14 cellular contexts compared by ENCODE assay signal in genomic region chr4:145909773-145910172, GRCh38. TPM values are rescaled to one million over a fixed set of nuclear protein-coding genes. Genes with fewer than 3 reads are reported as not detected.
DNase-seq lines count a peak whose midpoint lies in the region; ATAC-seq, FAIRE-seq and TF ChIP-seq lines count a peak whose summit lies in the region.
"Had no signal": no experiment of that assay in that cellular context is flagged by ENCODE, and none has a peak within 500 bp of the region (broad histone marks: within the 10 kb centered on the region; RNA-seq: fewer than 3 reads in every experiment).

No MANE protein-coding gene starts in this region.

- TF ChIP-seq EP300 in GM12878 (IDR thresholded peaks at IDR 0.05; ENCODE audit: borderline replicate concordance in 1 of 2, control insufficient read depth in 1 of 2, low read depth in 2 of 2, low read length in 2 of 2), result no peak

- peaks cover 5% of the 10 kb centered on the region; the same call in 1 of the 2 replicates for H3K4me1 ChIP-seq in GM12878 (ENCODE audit: control insufficient read depth, insufficient read depth, low read length)
- H3K4me1 ChIP-seq in iPS-15b (ENCODE audit: control insufficient read depth, insufficient read depth, low read length), result peaks cover 35% of the 10 kb centered on the region
- peaks cover 24 to 32% (median 31%) of the 10 kb centered on the region in 3 donors for H3K4me1 ChIP-seq in skeletal muscle tissue (ENCODE audit: control insufficient read depth in 3 of 3, insufficient read depth in 3 of 3, low read length in 3 of 3)

- no peak for FAIRE-seq in GM12878 (lab: Jason Lieb, UNC)
- FAIRE-seq: D721Med had no signal

- no peaks in the 10 kb centered on the region for H4K20me1 ChIP-seq in GM12878 (ENCODE audit: control insufficient read depth, insufficient read depth)

- TF ChIP-seq CTCF in GM12878 (IDR thresholded peaks at IDR 0.05 in 2 of 3, conservative IDR thresholded peaks at IDR 0.05 in 1 of 3; ENCODE audit: control insufficient read depth in 2 of 3, extremely low read depth in 1 of 3, insufficient read depth in 1 of 3, low read depth in 3 of 3, low read length in 3 of 3), result no peak

- peaks cover 0 to 3% of the 10 kb centered on the region in 2 experiments; a peak in 3 of 4 replicates for H3K36me3 ChIP-seq in GM12878 (ENCODE audit: control insufficient read depth in 2 of 2, insufficient read depth in 2 of 2, low read length in 1 of 2)
- no peaks in the 10 kb centered on the region for H3K36me3 ChIP-seq in iPS-15b (ENCODE audit: control insufficient read depth, insufficient read depth, low read length)
- no peaks in the 10 kb centered on the region for H3K36me3 ChIP-seq in skeletal muscle tissue (ENCODE audit: control insufficient read depth in 3 of 3, insufficient read depth in 3 of 3, low read length in 3 of 3)
- H3K36me3 ChIP-seq: HAP-1, tibial artery had no signal

- no peak overlapping the region for H3K9ac ChIP-seq in GM12878 (ENCODE audit: control insufficient read depth, insufficient read depth, low read length)
- no peak overlapping the region for H3K9ac ChIP-seq in iPS-15b (ENCODE audit: low read depth, low read length)
- peak overlapping the region; percentile 55 to 60 (median 58) for H3K9ac ChIP-seq in skeletal muscle tissue (ENCODE audit: low read depth in 1 of 3, low read length in 3 of 3)

- RAD21 ChIA-PET in GM12878 (lab: Charles Lee; ENCODE audit: unreplicated experiment), result no interaction called here

- in situ Hi-C loops in GM12878 (cut with MboI), result no loop called here

- H3K4me3 ChIP-seq in GM12878, result no peak overlapping the region
- peak overlapping the region; percentile 12 for H3K4me3 ChIP-seq in iPS-15b (ENCODE audit: low read depth, low read length)
- H3K4me3 ChIP-seq in skeletal muscle tissue (ENCODE audit: low read length in 3 of 3), result peak overlapping the region; percentile 62 to 74 (median 66)
- H3K4me3 ChIP-seq: HAP-1 had no signal

- ATAC-seq in GM19035 (IDR thresholded peaks at IDR 0.05; ENCODE audit: unreplicated experiment) (peak; percentile 36), GM12878 (no peak)

- no TSS peak for BruUV-seq in GM12878 (replicated peaks; lab: Mats Ljungman, UMichigan)

- POLR2A ChIA-PET in GM12878 (lab: Charles Lee), result interaction anchor here (0.9 kb wide), 1 partner anchor 23 kb away, joined by 3 read pairs; no protein-coding TSS in a partner anchor

- SMC1A ChIA-PET in GM12878 (lab: Charles Lee; ENCODE audit: uncharacterized antibody, unreplicated experiment), result interaction anchor here (4.0 kb wide), 1 partner anchor 14 kb away, joined by 14 read pairs; no protein-coding TSS in a partner anchor

- DNase-seq in GM12878 (ENCODE audit: low read depth, low spot score), result no peak
- no peak for DNase-seq in NCI-H2107 (lab: John Stamatoyannopoulos, UW)
- DNase-seq in central memory CD4-positive, alpha-beta T cell, result no peak
- no peak for DNase-seq in NCI-H345 treated with DMSO at 0.1 percent for 48 hours (lab: John Stamatoyannopoulos, UW; ENCODE audit: unreplicated experiment)
- DNase-seq in NCI-H526 (lab: John Stamatoyannopoulos, UW), result no peak
- DNase-seq: activated CD4-positive, alpha-beta T cell treated with anti-CD3 and anti-CD28 coated beads, Interleukin-2, amount 50 U/mL, for 48 hours; NCI-H187; stimulated activated CD4-positive, alpha-beta T cell treated with anti-CD3 and anti-CD28 coated beads, Interleukin-1b, Interleukin-23, amount 100 ng/mL, for 48 hours; tibial artery had no signal

- no peak overlapping the region for H3K27ac ChIP-seq in GM12878 (ENCODE audit: control insufficient read depth, insufficient read depth)
- peak overlapping the region; percentile 36 for H3K27ac ChIP-seq in skeletal muscle tissue (ENCODE audit: low read depth, low read length)
- H3K27ac ChIP-seq: tibial artery had no signal

- intact Hi-C loops in GM12878 (cut with micrococcal nuclease; ENCODE audit: unreplicated experiment), result no loop called here

- no peak for TF ChIP-seq RAD21 in GM12878 (IDR thresholded peaks at IDR 0.05; ENCODE audit: insufficient read depth, low read depth, low read length)

- H3K27me3 ChIP-seq in GM12878 (replicated peaks in 1 of 2; ENCODE audit: control insufficient read depth in 2 of 2, insufficient read depth in 2 of 2, low read length in 1 of 2) (no peaks in the 10 kb centered on the region), iPS-15b (ENCODE audit: control insufficient read depth, insufficient read depth, low read length) (no peaks in the 10 kb centered on the region), skeletal muscle tissue (ENCODE audit: control insufficient read depth in 3 of 3, insufficient read depth in 3 of 3, low read length in 3 of 3) (no peaks in the 10 kb centered on the region)
- H3K27me3 ChIP-seq: tibial artery had no signal

- no peak overlapping the region for H3K4me2 ChIP-seq in GM12878 (ENCODE audit: control insufficient read depth, insufficient read depth)

- H3K79me2 ChIP-seq in GM12878 (ENCODE audit: control insufficient read depth, insufficient read depth, low read length), result peaks cover 75% of the 10 kb centered on the region

- H2AFZ ChIP-seq in GM12878 (ENCODE audit: control insufficient read depth, low read depth, low read length), result no peak overlapping the region

- WGBS in GM12878 (ENCODE audit: insufficient coverage, insufficient replicate concordance, low lambda C conversion rate, missing lambda C conversion rate), result 70% methylated on average over 12 of the region's 12 CpGs

- CTCF ChIA-PET in GM12878 (lab: Yijun Ruan, JAX), result no interaction called here

- TF ChIP-seq POLR2A in GM12878 (IDR thresholded peaks at IDR 0.05; ENCODE audit: low read depth, low read length), result no peak

- H3K9me3 ChIP-seq in GM12878 (replicated peaks; ENCODE audit: control insufficient read depth, insufficient read depth, low read length), result no peaks in the 10 kb centered on the region
- no peaks in the 10 kb centered on the region for H3K9me3 ChIP-seq in iPS-15b (ENCODE audit: control insufficient read depth, insufficient read depth, low read length)
- no peaks in the 10 kb centered on the region for H3K9me3 ChIP-seq in skeletal muscle tissue (ENCODE audit: control insufficient read depth in 3 of 3, low read length in 3 of 3)
- H3K9me3 ChIP-seq: HAP-1, tibial artery had no signal

TF ChIP-seq in GM12878, 131 proteins besides CTCF, POLR2A, EP300 and RAD21:
- peak; percentile 54; the same call in 1 of the 2 replicates for TF ChIP-seq SPI1 (IDR thresholded peaks at IDR 0.05; ENCODE audit: borderline replicate concordance, insufficient read depth, low read depth, low read length)
- no peak for TF ChIP-seq MLLT1 (IDR thresholded peaks at IDR 0.05)
- no peak for TF ChIP-seq POLR2AphosphoS5 (IDR thresholded peaks at IDR 0.05; ENCODE audit: low read length)
- TF ChIP-seq TAF1 (IDR thresholded peaks at IDR 0.05; ENCODE audit: borderline replicate concordance, low read depth, low read length), result no peak
- TF ChIP-seq SMC3 (IDR thresholded peaks at IDR 0.05; ENCODE audit: borderline replicate concordance, low read length), result no peak

RNA-seq across cellular contexts. Expression of gene ZNF827, which starts 28.9 kb away (rescaled TPM):
- 140 and 166 TPM in 2 replicates for total RNA-seq in GM12878 (2013; cell fraction: nucleolus; rRNA removed)
- total RNA-seq in GM12878 (2014; rRNA removed) (12.6 and 13.7 TPM in 2 replicates), GM12878 (2014; rRNA removed; fragmentation: Illumina TruSeq; extraction: Trizol) (16.5 and 17.7 TPM in 2 replicates), GM12878 (2021) (24.4 and 31.5 TPM in 2 replicates), skeletal muscle tissue (9.4 TPM)
- polyA plus RNA-seq in GM12878 (2011; ENCODE audit: low read depth), result 6.6 TPM
- polyA plus RNA-seq in GM12878 (2011; rRNA removed) (12.2 and 14.6 TPM in 2 replicates), GM12878 (2014; fragmentation: Illumina TruSeq; extraction: Trizol) (17.5 and 19.6 TPM in 2 replicates), GM12878 (2014; fragmentation: Nextera tagmentation; extraction: Ambion mirVana) (1 to 10 TPM; 3.8 to 5.8 TPM), GM12878 (2014; rRNA removed) (18.6 and 19.8 TPM in 2 replicates), GM12878 (2016; fragmentation: Nextera tagmentation; extraction: Ambion mirVana) (10 to 100 TPM in 1 of 2 experiments, 1 to 10 TPM in 1; 9.1 to 11.2 TPM)
- 25.9 and 26.6 TPM in 2 replicates for polyA plus RNA-seq in GM12878 (2011; cell fraction: cytosol; rRNA removed)
- 129 and 132 TPM in 2 replicates for polyA plus RNA-seq in GM12878 (2011; cell fraction: nucleus; rRNA removed)
- 16.9 and 17.4 TPM in 2 replicates for polyA plus RNA-seq in GM12878 (2012)
- 47.0 and 51.6 TPM in 2 replicates for polyA minus RNA-seq in GM12878 (2011; rRNA and poly(A)+ RNA removed)
- 11.9 and 15.4 TPM in 2 replicates for polyA minus RNA-seq in GM12878 (2011; cell fraction: cytosol; rRNA and poly(A)+ RNA removed)
- 61.1 and 94.9 TPM in 2 replicates for polyA minus RNA-seq in GM12878 (2011; cell fraction: nucleus; rRNA and poly(A)+ RNA removed)

Comparison
In these comparisons a context has a peak if more than half of its experiments do, and no peak if none do; other contexts are left out.
1. H3K9ac ChIP-seq: peak in skeletal muscle tissue (3 of 3); none in GM12878 (single experiment) and iPS-15b (single experiment).